Comparison of ENCODE assay signal across 8 cellular contexts in the genomic region with DNA sequence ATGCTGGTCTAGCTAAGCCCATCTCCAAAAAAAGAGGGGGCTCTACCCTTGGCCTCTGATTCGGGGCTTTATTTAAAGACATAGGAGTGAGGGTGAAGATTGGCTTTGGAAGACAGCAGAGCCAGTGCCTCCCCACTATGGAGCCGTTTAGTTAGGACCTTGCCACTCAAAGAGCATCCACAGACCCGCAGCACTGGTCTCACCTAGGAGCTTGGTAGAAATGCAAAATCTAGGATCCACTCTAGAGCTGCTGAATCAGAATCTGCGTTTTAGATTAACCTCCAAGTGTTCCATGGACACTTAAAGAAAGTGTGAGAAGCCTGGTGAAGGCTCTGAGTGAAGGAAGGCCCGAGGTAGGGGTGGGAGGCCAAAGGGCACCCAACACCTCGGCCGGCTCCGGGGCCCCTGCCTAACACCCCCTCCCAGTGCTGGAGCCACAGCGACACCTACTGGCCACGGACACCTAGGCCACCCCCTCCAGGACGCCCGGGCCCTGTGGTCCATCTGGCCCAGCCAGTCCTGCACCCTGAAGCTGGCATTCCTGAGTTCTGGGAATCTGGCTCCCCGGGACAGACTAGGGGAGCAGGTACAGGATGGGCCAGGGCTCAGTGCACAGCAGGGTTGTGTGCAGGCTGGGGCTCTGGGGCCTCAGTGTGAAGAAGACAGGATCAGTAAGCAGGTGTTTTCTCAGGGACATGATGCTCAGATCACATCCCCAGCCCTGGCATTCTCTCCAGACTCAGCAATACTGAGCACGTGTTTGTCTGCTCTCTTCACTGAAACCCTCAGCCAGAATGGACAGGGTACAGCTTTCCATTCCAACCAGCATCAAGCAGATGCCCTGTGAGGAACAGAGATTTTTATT.
DNase-seq lines count a peak whose midpoint lies in the region; ATAC-seq and TF ChIP-seq lines count a peak whose summit lies in the region.

No MANE protein-coding gene starts in this region.

- H2AFZ ChIP-seq in HCT116 (ENCODE audit: low read depth, low read length, poor library complexity, severe bottlenecking), result no peak overlapping the region

- peaks cover 3% of the 10 kb centered on the region for H3K27me3 Mint-ChIP-seq in activated CD4-positive, alpha-beta T cell treated with anti-CD3 and anti-CD28 coated beads, Interleukin-2, amount 10 ng/mL, durations not matched to agents 7 days and 5 days

- H3K9me2 ChIP-seq in HCT116 (ENCODE audit: insufficient read depth), result no peaks in the 10 kb centered on the region

- H3K9me3 Mint-ChIP-seq in activated CD4-positive, alpha-beta T cell treated with anti-CD3 and anti-CD28 coated beads, Interleukin-2, amount 10 ng/mL, durations not matched to agents 7 days and 5 days, result no peaks in the 10 kb centered on the region

- TF ChIP-seq RAD21 in HCT116 (IDR thresholded peaks at IDR 0.05; ENCODE audit: low read depth), result peak; percentile 98

- peaks cover 20% of the 10 kb centered on the region for H3K27me3 ChIP-seq in HCT116 (ENCODE audit: insufficient read depth, low read length)
- H3K27me3 ChIP-seq in lower lobe of right lung (ENCODE audit: low read depth), result peaks cover 17% of the 10 kb centered on the region

- H3K9ac ChIP-seq in HCT116 (ENCODE audit: low read length), result no peak overlapping the region

- DNase-seq in COR-L47 (lab: John Stamatoyannopoulos, UW) (peak; percentile 4), HCT116 (ENCODE audit: low read depth, low spot score) (peak; percentile 24), NCI-H2227 (lab: John Stamatoyannopoulos, UW; ENCODE audit: unreplicated experiment) (peak; percentile 79), lower lobe of right lung (peak; percentile 87)
- DNase-seq in activated CD4-positive, alpha-beta T cell treated with anti-CD3 and anti-CD28 coated beads, Interleukin-2, amount 10 ng/mL, durations not matched to agents 7 days and 5 days, result peak; percentile 77
- peak; percentile 58 for DNase-seq in stimulated activated CD8-positive, alpha-beta memory T cell treated with anti-CD3 and anti-CD28 coated beads, Interleukin-12 subunit alpha, Interleukin-12 subunit beta, amount 100 ng/mL, for 1 hour (ENCODE audit: low read depth)

- H3K4me3 Mint-ChIP-seq in activated CD4-positive, alpha-beta T cell treated with anti-CD3 and anti-CD28 coated beads, Interleukin-2, amount 10 ng/mL, durations not matched to agents 7 days and 5 days, result no peak overlapping the region

- peak; percentile 91 to 98 (median 97) for TF ChIP-seq CTCF in HCT116 (IDR thresholded peaks at IDR 0.05 in 2 of 3, conservative IDR thresholded peaks at IDR 0.05 in 1 of 3; ENCODE audit: borderline replicate concordance in 1 of 3, insufficient read depth in 1 of 3, low read depth in 2 of 3, low read length in 2 of 3)
- peak; percentile 99 for TF ChIP-seq CTCF in lower lobe of right lung (IDR thresholded peaks at IDR 0.05)

- H3K79me2 ChIP-seq in HCT116 (ENCODE audit: insufficient read depth, low read length), result no peaks in the 10 kb centered on the region

- H3K9me3 ChIP-seq in HCT116 (ENCODE audit: control insufficient read depth in 1 of 2, insufficient read depth in 1 of 2, low read depth in 1 of 2, low read length in 2 of 2), result no peaks in the 10 kb centered on the region
- H3K9me3 ChIP-seq in lower lobe of right lung, result no peaks in the 10 kb centered on the region

- H3K36me3 Mint-ChIP-seq in activated CD4-positive, alpha-beta T cell treated with anti-CD3 and anti-CD28 coated beads, Interleukin-2, amount 10 ng/mL, durations not matched to agents 7 days and 5 days (ENCODE audit: low read depth), result no peaks in the 10 kb centered on the region

- BruUV-seq in HCT116 (replicated peaks; lab: Mats Ljungman, UMichigan), result no TSS peak

- no peaks in the 10 kb centered on the region for H4K20me1 ChIP-seq in HCT116 (ENCODE audit: insufficient read depth)

- no peaks in the 10 kb centered on the region for H3K4me1 Mint-ChIP-seq in activated CD4-positive, alpha-beta T cell treated with anti-CD3 and anti-CD28 coated beads, Interleukin-2, amount 10 ng/mL, durations not matched to agents 7 days and 5 days

- intact Hi-C loops in HCT116 (cut with micrococcal nuclease) (loop anchor here (1.0 to 2.0 kb wide), 3 partner anchors 217 to 503 kb away; no protein-coding TSS in a partner anchor), lower lobe of right lung (cut with DNase I) (loop anchor here (10.0 kb wide), 1 partner anchor 220 kb away; no protein-coding TSS in a partner anchor)

- ATAC-seq in HCT116 (peak; percentile 100), lower lobe of right lung (peak; percentile 92 to 93), GM21737 (IDR thresholded peaks at IDR 0.05; ENCODE audit: unreplicated experiment) (no peak)

- no peak overlapping the region for H3K27ac ChIP-seq in HCT116 (ENCODE audit: low read depth, low read length)
- H3K27ac ChIP-seq in cingulate gyrus (ENCODE audit: low read depth, low read length), result peak overlapping the region; percentile 86
- no peak overlapping the region for H3K27ac ChIP-seq in lower lobe of right lung

- RAD21 ChIA-PET in HCT116 (lab: Charles Lee; ENCODE audit: low non-redundant PET in 1 of 2, low total read pairs in 2 of 2, uncharacterized antibody in 2 of 2, unreplicated experiment in 2 of 2), result interaction anchor here (0.8 to 2.7 kb wide), 5 partner anchors 217 to 377 kb away, joined by 3 to 24 read pairs (median 5); no protein-coding TSS in a partner anchor

- H3K27ac Mint-ChIP-seq in activated CD4-positive, alpha-beta T cell treated with anti-CD3 and anti-CD28 coated beads, Interleukin-2, amount 10 ng/mL, durations not matched to agents 7 days and 5 days, result no peak overlapping the region

- CTCF ChIA-PET in HCT116 (lab: Charles Lee), result interaction anchor here (0.6 to 5.4 kb wide), 15 partner anchors 9 to 492 kb away, joined by 3 to 96 read pairs (median 6); no protein-coding TSS in a partner anchor
- CTCF ChIA-PET in activated CD4-positive, alpha-beta T cell treated with anti-CD3 and anti-CD28 coated beads, Interleukin-2, amount 10 ng/mL, durations not matched to agents 7 days and 5 days (lab: Charles Lee), result interaction anchor here (0.6 to 3.6 kb wide), 10 partner anchors 9 to 379 kb away, joined by 3 to 13 read pairs (median 3); no protein-coding TSS in a partner anchor

- H3K4me1 ChIP-seq in HCT116 (ENCODE audit: control insufficient read depth in 1 of 2, insufficient read depth in 2 of 2, low read length in 2 of 2), result peaks cover 0 to 3% of the 10 kb centered on the region in 2 experiments; a peak in 1 of 4 replicates
- no peaks in the 10 kb centered on the region for H3K4me1 ChIP-seq in lower lobe of right lung

- POLR2A ChIA-PET in HCT116 (lab: Charles Lee), result no interaction called here
- POLR2A ChIA-PET in activated CD4-positive, alpha-beta T cell treated with anti-CD3 and anti-CD28 coated beads, Interleukin-2, amount 10 ng/mL, durations not matched to agents 7 days and 5 days (lab: Charles Lee), result no interaction called here

- H3K4me2 ChIP-seq in HCT116 (ENCODE audit: low read length), result no peak overlapping the region

- H3K36me3 ChIP-seq in HCT116 (ENCODE audit: control insufficient read depth in 1 of 2, insufficient read depth in 2 of 2, low read length in 2 of 2) (no peaks in the 10 kb centered on the region), lower lobe of right lung (no peaks in the 10 kb centered on the region)

- no peak for TF ChIP-seq POLR2A in HCT116 (IDR thresholded peaks at IDR 0.05; ENCODE audit: borderline replicate concordance, extremely low read depth, insufficient read depth, insufficient read length)

- no peak overlapping the region for H3K4me3 ChIP-seq in HCT116 (replicated peaks in 1 of 2; ENCODE audit: low read depth in 1 of 2, low read length in 2 of 2)
- H3K4me3 ChIP-seq in lower lobe of right lung, result no peak overlapping the region

TF ChIP-seq in HCT116, 20 proteins besides CTCF, POLR2A, EP300 and RAD21:
- no peak for TF ChIP-seq YY1 (IDR thresholded peaks at IDR 0.05; ENCODE audit: extremely low read depth, insufficient replicate concordance, low read depth, low read length)

Comparison
In these comparisons a context has a peak if more than half of its experiments do, and no peak if none do; other contexts are left out.
1. DNase-seq: peak in every context shown above with its lines; median percentile 87 in lower lobe of right lung; 79 in NCI-H2227; 77 in activated CD4-positive, alpha-beta T cell treated with anti-CD3 and anti-CD28 coated beads, Interleukin-2, amount 10 ng/mL, durations not matched to agents 7 days and 5 days; 58 in stimulated activated CD8-positive, alpha-beta memory T cell treated with anti-CD3 and anti-CD28 coated beads, Interleukin-12 subunit alpha, Interleukin-12 subunit beta, amount 100 ng/mL, for 1 hour; 24 in HCT116; 4 in COR-L47.